Comparison of ENCODE assay signal across 9 cellular contexts in genomic region chr19:35143231-35143715, GRCh38. TPM values are rescaled to one million over a fixed set of nuclear protein-coding genes. Genes with fewer than 3 reads are reported as not detected.
DNase-seq lines count a peak whose midpoint lies in the region; ATAC-seq and TF ChIP-seq lines count a peak whose summit lies in the region.
"Had no signal": no experiment of that assay in that cellular context is flagged by ENCODE, and none has a peak within 500 bp of the region (broad histone marks: within the 10 kb centered on the region; RNA-seq: fewer than 3 reads in every experiment).

Gene FXYD7, plus strand, starts transcription at chr19:35143255. Its CDS starts 79 bp downstream, at chr19:35143334.

- H3K27ac ChIP-seq in right cardiac atrium (ENCODE audit: low read length) (no peak within 1 kb of the TSS), vagina (peak within 1 kb of the TSS; percentile 75), adrenal gland (no peak within 1 kb of the TSS)

- no peaks in the 10 kb centered on the region for H3K9me3 Mint-ChIP-seq in activated T-helper 1 cell treated with anti-CD3 and anti-CD28 coated beads, Interleukin-12 subunit alpha, Interleukin-12 subunit beta, Interleukin-2, Interleukin-4 antibody, amounts not matched to agents 30 ng/mL and 10 ng/mL and 1 ng/mL, durations not matched to agents 14 hours and 24 hours and 36 hours

- H3K4me3 Mint-ChIP-seq in activated T-helper 1 cell treated with anti-CD3 and anti-CD28 coated beads, Interleukin-12 subunit alpha, Interleukin-12 subunit beta, Interleukin-2, Interleukin-4 antibody, amounts not matched to agents 30 ng/mL and 10 ng/mL and 1 ng/mL, durations not matched to agents 14 hours and 24 hours and 36 hours = peak within 1 kb of the TSS; percentile 26

- H3K36me3 ChIP-seq in vagina (no peaks in the 10 kb centered on the region), adrenal gland (replicated peaks in 1 of 2) (no peaks in the 10 kb centered on the region)

- H3K27ac Mint-ChIP-seq in activated T-helper 1 cell treated with anti-CD3 and anti-CD28 coated beads, Interleukin-12 subunit alpha, Interleukin-12 subunit beta, Interleukin-2, Interleukin-4 antibody, amounts not matched to agents 30 ng/mL and 10 ng/mL and 1 ng/mL, durations not matched to agents 14 hours and 24 hours and 36 hours = no peak within 1 kb of the TSS

- no peaks in the 10 kb centered on the region for H3K27me3 ChIP-seq in right cardiac atrium (ENCODE audit: control insufficient read depth, insufficient read depth)
- no peaks in the 10 kb centered on the region for H3K27me3 ChIP-seq in vagina
- peaks cover 4% of the 10 kb centered on the region for H3K27me3 ChIP-seq in adrenal gland

- no peaks in the 10 kb centered on the region for H3K4me1 ChIP-seq in right cardiac atrium (ENCODE audit: control insufficient read depth, insufficient read depth, low read length)
- H3K4me1 ChIP-seq in vagina = peaks cover 47% of the 10 kb centered on the region
- H3K4me1 ChIP-seq in adrenal gland (replicated peaks in 1 of 2) = peaks cover 0 to 15% of the 10 kb centered on the region in 2 donors

- 27% methylated on average over 31 of the region's 31 CpGs for WGBS in right cardiac atrium
- 7 to 12% (median 11%) methylated on average over 7 to 31 of the region's 31 CpGs for WGBS in adrenal gland, 4 donors
- 21 to 28% methylated on average over 22 to 28 of the region's 31 CpGs for WGBS in lower leg skin, 2 donors

- H3K9me3 ChIP-seq in right cardiac atrium (ENCODE audit: control insufficient read depth, low read length) (no peaks in the 10 kb centered on the region), vagina (no peaks in the 10 kb centered on the region), adrenal gland (replicated peaks in 1 of 3) (no peaks in the 10 kb centered on the region)

- H3K4me1 Mint-ChIP-seq in activated T-helper 1 cell treated with anti-CD3 and anti-CD28 coated beads, Interleukin-12 subunit alpha, Interleukin-12 subunit beta, Interleukin-2, Interleukin-4 antibody, amounts not matched to agents 30 ng/mL and 10 ng/mL and 1 ng/mL, durations not matched to agents 14 hours and 24 hours and 36 hours (ENCODE audit: low read depth) = peaks cover 30% of the 10 kb centered on the region

- peaks cover 12% of the 10 kb centered on the region for H3K27me3 Mint-ChIP-seq in activated T-helper 1 cell treated with anti-CD3 and anti-CD28 coated beads, Interleukin-12 subunit alpha, Interleukin-12 subunit beta, Interleukin-2, Interleukin-4 antibody, amounts not matched to agents 30 ng/mL and 10 ng/mL and 1 ng/mL, durations not matched to agents 14 hours and 24 hours and 36 hours (ENCODE audit: insufficient read depth)

- intact Hi-C loops in right cardiac atrium (cut with DNase I) = no loop called here
- intact Hi-C loops in left cardiac atrium (cut with DNase I) = loop anchor here in 1 of 2 donors (5.0 kb wide), 1 partner anchor 124 kb away; the partner anchor contains the start of gene USF2
- intact Hi-C loops in activated T-helper 1 cell treated with anti-CD3 and anti-CD28 coated beads, Interleukin-12 subunit alpha, Interleukin-12 subunit beta, Interleukin-2, Interleukin-4 antibody, amounts not matched to agents 30 ng/mL and 10 ng/mL and 1 ng/mL, durations not matched to agents 14 hours and 24 hours and 36 hours (cut with micrococcal nuclease) = loop anchor here (2.0 to 5.0 kb wide), 2 partner anchors 74 to 204 kb away; partner anchors contain the start of gene FFAR1
- intact Hi-C loops in vagina (cut with DNase I) = loop anchor here (5.0 kb wide), 2 partner anchors 66 to 124 kb away; partner anchors contain the start of gene USF2
- intact Hi-C loops in adrenal gland (cut with DNase I) = loop anchor here in 1 of 2 donors (5.0 kb wide), 1 partner anchor 124 kb away; the partner anchor contains the start of gene USF2
- intact Hi-C loops in lower leg skin (cut with DNase I; ENCODE audit: low total_unique reads) = loop anchor here (10.0 kb wide), 1 partner anchor 122 kb away; the partner anchor contains the start of gene USF2

- peaks cover 2% of the 10 kb centered on the region for H3K36me3 Mint-ChIP-seq in activated T-helper 1 cell treated with anti-CD3 and anti-CD28 coated beads, Interleukin-12 subunit alpha, Interleukin-12 subunit beta, Interleukin-2, Interleukin-4 antibody, amounts not matched to agents 30 ng/mL and 10 ng/mL and 1 ng/mL, durations not matched to agents 14 hours and 24 hours and 36 hours (ENCODE audit: low read depth)

- TF ChIP-seq CTCF in vagina (IDR thresholded peaks at IDR 0.05) = no peak
- peak in 1 of 6 experiments; percentile 28 for TF ChIP-seq CTCF in adrenal gland (IDR thresholded peaks at IDR 0.05)
- TF ChIP-seq CTCF in lower leg skin (IDR thresholded peaks at IDR 0.05) = no peak

- TF ChIP-seq POLR2A in vagina (IDR thresholded peaks at IDR 0.05) (no peak), adrenal gland (IDR thresholded peaks at IDR 0.05) (no peak), lower leg skin (IDR thresholded peaks at IDR 0.05) (no peak)

- ATAC-seq in right cardiac atrium (no peak), left cardiac atrium (no peak)

- H3K4me3 ChIP-seq in right cardiac atrium (ENCODE audit: low read length) (no peak within 1 kb of the TSS), vagina (peak within 1 kb of the TSS; percentile 28 to 39), adrenal gland (no peak within 1 kb of the TSS), lower leg skin (ENCODE audit: low read depth, poor library complexity, severe bottlenecking) (no peak within 1 kb of the TSS)

- DNase-seq in right cardiac atrium (peak; percentile 47 to 73 (median 61)), left cardiac atrium (no peak), left kidney (ENCODE audit: low read depth, low spot score) (peak; percentile 61), vagina (ENCODE audit: extremely low spot score in 2 of 2) (no peak), adrenal gland (no peak), lower leg skin (ENCODE audit: low spot score in 2 of 2) (no peak)
- no peak for DNase-seq in activated T-helper 1 cell treated with anti-CD3 and anti-CD28 coated beads, Interleukin-12 subunit alpha, Interleukin-12 subunit beta, Interleukin-2, Interleukin-4 antibody, amounts not matched to agents 30 ng/mL and 10 ng/mL and 1 ng/mL, durations not matched to agents 14 hours and 24 hours and 36 hours (ENCODE audit: low spot score)
- no peak for DNase-seq in effector CD8-positive, alpha-beta T cell (lab: John Stamatoyannopoulos, UW)

RNA-seq across cellular contexts. Expression of gene FXYD7, which starts in this region (rescaled TPM):
- total RNA-seq in right cardiac atrium = under 1 TPM in 1 of 4 donors, not detected in 3; 0.40 TPM
- 0.25 TPM for polyA plus RNA-seq in right cardiac atrium
- not detected for total RNA-seq in left cardiac atrium
- 0.39 TPM in 1 of 2 replicates, not detected in the other for total RNA-seq in activated T-helper 1 cell treated with anti-CD3 and anti-CD28 coated beads, Interleukin-12 subunit alpha, Interleukin-12 subunit beta, Interleukin-2, Interleukin-4 antibody, amounts not matched to agents 30 ng/mL and 10 ng/mL and 1 ng/mL, durations not matched to agents 14 hours and 24 hours and 36 hours
- total RNA-seq in vagina = 3.4 TPM
- total RNA-seq in adrenal gland = not detected
- polyA plus RNA-seq in adrenal gland = under 1 TPM in 2 of 3 donors, not detected in 1; 0.64 to 0.67 TPM
- 1 to 10 TPM in 1 of 4 donors, not detected in 3; 1.3 TPM for total RNA-seq in lower leg skin
- total RNA-seq: lung microvascular endothelial cell had no signal

Comparison
In these comparisons a context has a peak if more than half of its experiments do, and no peak if none do; other contexts are left out.
1. Peak in DNase-seq in right cardiac atrium; RNA of the gene not detected or under 1 TPM.
2. H3K4me3 ChIP-seq: peak in vagina (2 of 2); none in right cardiac atrium (single experiment), adrenal gland (0 of 4) and lower leg skin (single experiment).
3. intact Hi-C loops: an anchor here in activated T-helper 1 cell treated with anti-CD3 and anti-CD28 coated beads, Interleukin-12 subunit alpha, Interleukin-12 subunit beta, Interleukin-2, Interleukin-4 antibody, amounts not matched to agents 30 ng/mL and 10 ng/mL and 1 ng/mL, durations not matched to agents 14 hours and 24 hours and 36 hours (2.0 to 5.0 kb wide), vagina (5.0 kb wide) and lower leg skin (10.0 kb wide); none called in right cardiac atrium.